ENCODE assay signal across 10 cellular contexts in the genomic region with DNA sequence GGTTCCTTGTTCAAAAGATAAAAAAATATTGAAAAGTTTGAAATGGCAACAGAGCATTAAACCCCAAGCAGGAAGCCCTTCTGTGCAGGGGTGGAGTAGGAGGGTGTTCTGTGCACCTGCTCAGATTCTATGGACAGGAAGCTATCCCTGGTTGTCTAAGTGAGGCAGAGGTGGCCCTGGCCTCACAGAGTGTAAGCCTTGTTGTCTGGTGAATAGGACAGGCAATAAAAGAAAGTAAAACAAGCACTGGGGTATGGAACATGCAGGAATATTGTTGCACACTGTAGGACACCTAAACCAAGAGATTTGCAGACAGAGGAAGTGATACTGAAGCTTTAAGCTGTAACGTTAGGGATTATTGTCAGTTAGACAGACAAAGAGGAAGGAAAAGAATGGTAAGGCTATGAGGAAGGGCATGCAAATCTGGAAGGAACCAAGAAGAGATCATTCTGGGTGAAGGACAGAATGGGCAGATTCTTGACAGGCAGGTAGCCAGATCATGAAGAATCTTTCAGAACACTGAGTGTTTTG.
DNase-seq lines count a peak whose midpoint lies in the region; ATAC-seq and TF ChIP-seq lines count a peak whose summit lies in the region.
"Had no signal": no experiment of that assay in that cellular context is flagged by ENCODE, and none has a peak within 500 bp of the region (broad histone marks: within the 10 kb centered on the region; RNA-seq: fewer than 3 reads in every experiment).

No MANE protein-coding gene starts in this region.

- no peak for TF ChIP-seq POLR2A in GM18505 (IDR thresholded peaks at IDR 0.05; ENCODE audit: borderline replicate concordance, extremely low read depth, insufficient read depth, insufficient read length)

- ATAC-seq in GM18505 (IDR thresholded peaks at IDR 0.05; ENCODE audit: unreplicated experiment) (peak; percentile 50), GM21529 (IDR thresholded peaks at IDR 0.05; ENCODE audit: unreplicated experiment) (peak; percentile 65), HG03571 (IDR thresholded peaks at IDR 0.05; ENCODE audit: unreplicated experiment) (peak; percentile 54)
- ATAC-seq: HCT116 had no signal

- DNase-seq in germinal center (ENCODE audit: low spot score) (peak; percentile 59), RKO (ENCODE audit: low spot score) (no peak), NCI-H82 (lab: John Stamatoyannopoulos, UW) (no peak)
- no peak for DNase-seq in stimulated activated CD4-positive, alpha-beta T cell treated with anti-CD3 and anti-CD28 coated beads, Interleukin-2, amount 100 ng/mL, for 48 hours
- DNase-seq in central memory CD4-positive, alpha-beta T cell = no peak
- DNase-seq: substantia nigra had no signal
